In genomic region chr12:57940052-57940914, GRCh38 we compare ENCODE assay signal across 8 cellular contexts. TPM values are rescaled to one million over a fixed set of nuclear protein-coding genes. Genes with fewer than 3 reads are reported as not detected.
DNase-seq lines count a peak whose midpoint lies in the region; ATAC-seq and TF ChIP-seq lines count a peak whose summit lies in the region.

No MANE protein-coding gene starts in this region.

- H3K27me3 ChIP-seq in left lung (no peaks in the 10 kb centered on the region), tibial nerve (no peaks in the 10 kb centered on the region)

- no peak for ATAC-seq in activated T-cell treated with anti-CD3 and anti-CD28 coated beads, Interleukin-2, amount 50 U/mL, for 72 hours (replicated peaks in 1 of 2)
- no peak for ATAC-seq in left lung

- H3K4me3 Mint-ChIP-seq in activated T-cell treated with anti-CD3 and anti-CD28 coated beads, Interleukin-2, amount 50 U/mL, for 72 hours, result peak overlapping the region; percentile 91 to 96
- peak overlapping the region; percentile 95 for H3K4me3 Mint-ChIP-seq in activated naive CD8-positive, alpha-beta T cell

- TF ChIP-seq CTCF in left lung (IDR thresholded peaks at IDR 0.05) (no peak), tibial nerve (IDR thresholded peaks at IDR 0.05) (no peak)

- H3K27me3 Mint-ChIP-seq in activated T-cell treated with anti-CD3 and anti-CD28 coated beads, Interleukin-2, amount 50 U/mL, for 72 hours (ENCODE audit: low read depth), result no peaks in the 10 kb centered on the region
- H3K27me3 Mint-ChIP-seq in activated naive CD8-positive, alpha-beta T cell, result no peaks in the 10 kb centered on the region

- peak overlapping the region; percentile 86 for H3K27ac Mint-ChIP-seq in activated T-cell treated with anti-CD3 and anti-CD28 coated beads, Interleukin-2, amount 50 U/mL, for 72 hours
- H3K27ac Mint-ChIP-seq in activated naive CD8-positive, alpha-beta T cell, result peak overlapping the region; percentile 96

- 65 to 67% methylated on average over 2 of the region's 2 CpGs for WGBS in tibial nerve, 2 donors

- H3K36me3 ChIP-seq in left lung (no peaks in the 10 kb centered on the region), tibial nerve (no peaks in the 10 kb centered on the region)

- peaks cover 0 to 3% of the 10 kb centered on the region in 2 donors for H3K36me3 Mint-ChIP-seq in activated T-cell treated with anti-CD3 and anti-CD28 coated beads, Interleukin-2, amount 50 U/mL, for 72 hours (ENCODE audit: insufficient read depth in 2 of 2)
- H3K36me3 Mint-ChIP-seq in activated naive CD8-positive, alpha-beta T cell, result peaks cover 4% of the 10 kb centered on the region

- peak in 1 of 2 donors; percentile 12 for DNase-seq in activated T-cell treated with anti-CD3 and anti-CD28 coated beads, Interleukin-2, amount 50 U/mL, for 72 hours
- no peak for DNase-seq in activated T-cell treated with anti-CD3 and anti-CD28 coated beads, Interleukin-2, amount 50 U/mL, for 1 hour
- DNase-seq in left lung (no peak), tibial nerve (ENCODE audit: low spot score in 2 of 2) (no peak), COR-L47 (lab: John Stamatoyannopoulos, UW) (no peak), NCI-H1417 (lab: John Stamatoyannopoulos, UW) (no peak)
- no peak for DNase-seq in effector CD4-positive, alpha-beta T cell

- H3K9me3 ChIP-seq in left lung (no peaks in the 10 kb centered on the region), tibial nerve (no peaks in the 10 kb centered on the region)

- H3K27ac ChIP-seq in left lung, result peak overlapping the region; percentile 89 to 96
- peak overlapping the region; percentile 76 to 95 (median 88) for H3K27ac ChIP-seq in tibial nerve

- no peak for TF ChIP-seq EP300 in tibial nerve (IDR thresholded peaks at IDR 0.05)

- H3K4me1 ChIP-seq in left lung, result peaks cover 4 to 40% of the 10 kb centered on the region in 2 donors
- H3K4me1 ChIP-seq in tibial nerve, result peaks cover 0 to 20% (median 6%) of the 10 kb centered on the region in 4 donors

- H3K4me1 Mint-ChIP-seq in activated T-cell treated with anti-CD3 and anti-CD28 coated beads, Interleukin-2, amount 50 U/mL, for 72 hours (ENCODE audit: low read depth), result peaks cover 53% of the 10 kb centered on the region
- H3K4me1 Mint-ChIP-seq in activated naive CD8-positive, alpha-beta T cell (ENCODE audit: low read depth), result peaks cover 57% of the 10 kb centered on the region

- intact Hi-C loops in left lung (cut with DNase I), result no loop called here

- no peaks in the 10 kb centered on the region for H3K9me3 Mint-ChIP-seq in activated T-cell treated with anti-CD3 and anti-CD28 coated beads, Interleukin-2, amount 50 U/mL, for 72 hours
- no peaks in the 10 kb centered on the region for H3K9me3 Mint-ChIP-seq in activated naive CD8-positive, alpha-beta T cell (ENCODE audit: low read depth)

- H3K4me3 ChIP-seq in left lung, result peak overlapping the region; percentile 55 to 67
- H3K4me3 ChIP-seq in tibial nerve, result peak overlapping the region in 3 of 4 donors; percentile 64 to 92 (median 78)

- no peak for TF ChIP-seq POLR2A in tibial nerve (IDR thresholded peaks at IDR 0.05)

RNA-seq across cellular contexts. Expression of gene ATP23, which starts 1.1 kb away (rescaled TPM):
- total RNA-seq in activated T-cell treated with anti-CD3 and anti-CD28 coated beads, Interleukin-2, amount 50 U/mL, for 72 hours, result 10 to 100 TPM; 23.5 to 26.3 TPM
- 1 to 10 TPM; 6.1 to 6.4 TPM for total RNA-seq in left lung
- 10 to 100 TPM in 2 of 4 donors, 1 to 10 TPM in 2; 2.2 to 20.7 (median 8.0) TPM for total RNA-seq in tibial nerve
